Comparison of ENCODE assay signal across 8 cellular contexts in genomic region chr11:65040520-65041205, GRCh38. TPM values are rescaled to one million over a fixed set of nuclear protein-coding genes. Genes with fewer than 3 reads are reported as not detected.
DNase-seq lines count a peak whose midpoint lies in the region; ATAC-seq, FAIRE-seq and TF ChIP-seq lines count a peak whose summit lies in the region.

No MANE protein-coding gene starts in this region.

- peak overlapping the region; percentile 76 for H3K9ac ChIP-seq in GM23248
- peak overlapping the region; percentile 90 for H3K9ac ChIP-seq in Karpas-422 (ENCODE audit: low read length)

- H3K27ac Mint-ChIP-seq in activated T-helper 1 cell treated with anti-CD3 and anti-CD28 coated beads, Interleukin-12 subunit alpha, Interleukin-12 subunit beta, Interleukin-2, Interleukin-4 antibody, amounts not matched to agents 30 ng/mL and 10 ng/mL and 1 ng/mL, durations not matched to agents 14 hours and 24 hours and 36 hours, result peak overlapping the region; percentile 93
- H3K27ac Mint-ChIP-seq in naive thymus-derived CD4-positive, alpha-beta T cell, result peak overlapping the region; percentile 69 to 95 (median 92)
- H3K27ac Mint-ChIP-seq in stimulated activated memory B cell treated with anti-CD40 and anti-IgM and Interleukin-4, amounts not matched to agents 10 μg/mL and 1 μg/mL and 100 μg/mL, for 72 hours, result peak overlapping the region; percentile 93

- no peaks in the 10 kb centered on the region for H3K9me3 Mint-ChIP-seq in activated T-helper 1 cell treated with anti-CD3 and anti-CD28 coated beads, Interleukin-12 subunit alpha, Interleukin-12 subunit beta, Interleukin-2, Interleukin-4 antibody, amounts not matched to agents 30 ng/mL and 10 ng/mL and 1 ng/mL, durations not matched to agents 14 hours and 24 hours and 36 hours
- no peaks in the 10 kb centered on the region for H3K9me3 Mint-ChIP-seq in naive thymus-derived CD4-positive, alpha-beta T cell
- H3K9me3 Mint-ChIP-seq in stimulated activated memory B cell treated with anti-CD40 and anti-IgM and Interleukin-4, amounts not matched to agents 10 μg/mL and 1 μg/mL and 100 μg/mL, for 72 hours, result no peaks in the 10 kb centered on the region

- H2AFZ ChIP-seq in GM23248 (peak overlapping the region; percentile 77), Karpas-422 (ENCODE audit: low read length) (peak overlapping the region; percentile 91)

- POLR2A ChIA-PET in naive thymus-derived CD4-positive, alpha-beta T cell (lab: Charles Lee), result interaction anchor here (0.7 to 3.3 kb wide), 10 partner anchors 9 to 710 kb away, joined by 3 to 20 read pairs (median 4); partner anchors contain the start of genes ARL2, FAU, MRPL49 and RASGRP2

- peak overlapping the region; percentile 81 for H3K4me3 ChIP-seq in DOHH2 (ENCODE audit: low read length)
- peak overlapping the region; percentile 75 for H3K4me3 ChIP-seq in GM23248
- H3K4me3 ChIP-seq in Karpas-422 (ENCODE audit: low read length), result peak overlapping the region; percentile 99
- H3K4me3 ChIP-seq in fibroblast of mammary gland (ENCODE audit: control insufficient read depth, low read depth, low read length), result peak overlapping the region; percentile 65
- peak overlapping the region; percentile 86 for H3K4me3 ChIP-seq in naive thymus-derived CD4-positive, alpha-beta T cell (ENCODE audit: low read length)

- H3K27me3 ChIP-seq in DOHH2 (ENCODE audit: control insufficient read depth, low read length) (no peaks in the 10 kb centered on the region), GM23248 (replicated peaks; ENCODE audit: insufficient read depth) (no peaks in the 10 kb centered on the region), Karpas-422 (ENCODE audit: low read length) (no peaks in the 10 kb centered on the region)
- no peaks in the 10 kb centered on the region for H3K27me3 ChIP-seq in naive thymus-derived CD4-positive, alpha-beta T cell (ENCODE audit: control insufficient read depth in 2 of 2, insufficient read depth in 2 of 2, low read length in 2 of 2)

- peak; percentile 95 for ATAC-seq in naive thymus-derived CD4-positive, alpha-beta T cell
- peak; percentile 98 for ATAC-seq in stimulated activated memory B cell treated with anti-CD40 and anti-IgM and Interleukin-4, amounts not matched to agents 10 μg/mL and 1 μg/mL and 100 μg/mL, for 72 hours

- H3K9me2 ChIP-seq in DOHH2 (replicated peaks; ENCODE audit: control insufficient read depth, low read length) (no peaks in the 10 kb centered on the region), GM23248 (ENCODE audit: insufficient read depth) (no peaks in the 10 kb centered on the region), Karpas-422 (replicated peaks; ENCODE audit: insufficient read depth, low read length) (no peaks in the 10 kb centered on the region)

- WGBS in GM23248 (ENCODE audit: low coverage in 1 of 2, low lambda C conversion rate in 2 of 2, missing lambda C conversion rate in 2 of 2), 2 experiments, result 6 to 7% methylated on average over 36 to 40 of the region's 43 CpGs

- peak; percentile 82 for FAIRE-seq in RCC 7860 (lab: Jason Lieb, UNC)

- intact Hi-C loops in activated T-helper 1 cell treated with anti-CD3 and anti-CD28 coated beads, Interleukin-12 subunit alpha, Interleukin-12 subunit beta, Interleukin-2, Interleukin-4 antibody, amounts not matched to agents 30 ng/mL and 10 ng/mL and 1 ng/mL, durations not matched to agents 14 hours and 24 hours and 36 hours (cut with micrococcal nuclease), result loop anchor here (1.0 to 5.0 kb wide), 10 partner anchors 13 to 532 kb away; partner anchors contain the start of genes ATG2A, CDCA5, FAM89B and SNX15
- intact Hi-C loops in naive thymus-derived CD4-positive, alpha-beta T cell (cut with micrococcal nuclease), result loop anchor here (1.0 to 5.0 kb wide), 12 partner anchors 13 to 220 kb away; partner anchors contain the start of genes CDCA5 (in 2 of the 2), PPP2R5B (in 2 of the 2), SNX15 (in 2 of the 2) and ZFPL1 (in 2 of the 2)

- no peak for TF ChIP-seq CTCF in DOHH2 (IDR thresholded peaks at IDR 0.05; ENCODE audit: low read depth, low read length, poor library complexity, severe bottlenecking)
- TF ChIP-seq CTCF in fibroblast of mammary gland (conservative IDR thresholded peaks at IDR 0.05; ENCODE audit: control insufficient read depth, insufficient read depth, low read depth, low read length), result no peak

- peak overlapping the region; percentile 88 for H3K4me3 Mint-ChIP-seq in activated T-helper 1 cell treated with anti-CD3 and anti-CD28 coated beads, Interleukin-12 subunit alpha, Interleukin-12 subunit beta, Interleukin-2, Interleukin-4 antibody, amounts not matched to agents 30 ng/mL and 10 ng/mL and 1 ng/mL, durations not matched to agents 14 hours and 24 hours and 36 hours
- peak overlapping the region; percentile 90 to 96 (median 94) for H3K4me3 Mint-ChIP-seq in naive thymus-derived CD4-positive, alpha-beta T cell
- peak overlapping the region; percentile 93 for H3K4me3 Mint-ChIP-seq in stimulated activated memory B cell treated with anti-CD40 and anti-IgM and Interleukin-4, amounts not matched to agents 10 μg/mL and 1 μg/mL and 100 μg/mL, for 72 hours

- in situ Hi-C loops in GM23248 (cut with MboI), result no loop called here

- H3K27ac ChIP-seq in DOHH2 (ENCODE audit: low read depth, low read length), result peak overlapping the region; percentile 79
- H3K27ac ChIP-seq in GM23248, result peak overlapping the region; percentile 76
- H3K27ac ChIP-seq in Karpas-422 (ENCODE audit: low read length), result peak overlapping the region; percentile 81
- H3K27ac ChIP-seq in naive thymus-derived CD4-positive, alpha-beta T cell (ENCODE audit: low read depth, low read length), result peak overlapping the region; percentile 78

- CTCF ChIA-PET in naive thymus-derived CD4-positive, alpha-beta T cell (lab: Charles Lee), result interaction anchor here (0.7 to 1.2 kb wide), 4 partner anchors 12 to 71 kb away, joined by 3 to 6 read pairs (median 4); partner anchors contain the start of gene TM7SF2

- no peaks in the 10 kb centered on the region for H3K9me3 ChIP-seq in DOHH2 (ENCODE audit: control insufficient read depth, insufficient read depth, low read length)
- no peaks in the 10 kb centered on the region for H3K9me3 ChIP-seq in GM23248 (ENCODE audit: low read depth)
- no peaks in the 10 kb centered on the region for H3K9me3 ChIP-seq in Karpas-422 (ENCODE audit: low read length)
- no peaks in the 10 kb centered on the region for H3K9me3 ChIP-seq in naive thymus-derived CD4-positive, alpha-beta T cell (ENCODE audit: control insufficient read depth in 2 of 3, low read length in 3 of 3)

- DNase-seq in GM23248 (peak; percentile 96), Karpas-422 (peak; percentile 98), RCC 7860 (ENCODE audit: low spot score) (peak; percentile 89), fibroblast of mammary gland (ENCODE audit: low read depth) (peak; percentile 96)
- DNase-seq in activated T-helper 1 cell treated with anti-CD3 and anti-CD28 coated beads, Interleukin-12 subunit alpha, Interleukin-12 subunit beta, Interleukin-2, Interleukin-4 antibody, amounts not matched to agents 30 ng/mL and 10 ng/mL and 1 ng/mL, durations not matched to agents 14 hours and 24 hours and 36 hours (ENCODE audit: low spot score), result peak; percentile 90
- peak; percentile 74 to 94 (median 88) for DNase-seq in naive thymus-derived CD4-positive, alpha-beta T cell

- H3K79me2 ChIP-seq in DOHH2 (ENCODE audit: control insufficient read depth, low read length) (peaks cover 34% of the 10 kb centered on the region), GM23248 (ENCODE audit: insufficient read depth) (peaks cover 13% of the 10 kb centered on the region), Karpas-422 (ENCODE audit: low read length) (peaks cover 12% of the 10 kb centered on the region)

- peaks cover 2% of the 10 kb centered on the region; the same call in 1 of the 2 replicates for H3F3A ChIP-seq in DOHH2 (ENCODE audit: control insufficient read depth, insufficient read depth)
- H3F3A ChIP-seq in GM23248 (ENCODE audit: insufficient read depth), result peaks cover 11% of the 10 kb centered on the region

- H3K36me3 ChIP-seq in DOHH2 (ENCODE audit: control insufficient read depth, low read length), result peaks cover 38% of the 10 kb centered on the region
- no peaks in the 10 kb centered on the region; the same call in 1 of the 2 replicates for H3K36me3 ChIP-seq in GM23248 (ENCODE audit: low read depth)
- H3K36me3 ChIP-seq in Karpas-422 (ENCODE audit: insufficient read depth, low read length), result 0 out of 2 replicates have a peak, but pooled peaks cover 3% of the 10 kb centered on the region
- peaks cover 0 to 41% (median 0%) of the 10 kb centered on the region in 3 experiments for H3K36me3 ChIP-seq in naive thymus-derived CD4-positive, alpha-beta T cell (ENCODE audit: control insufficient read depth in 2 of 3, insufficient read depth in 3 of 3, low read length in 3 of 3)

- H3K4me1 ChIP-seq in DOHH2 (ENCODE audit: control insufficient read depth, low read length) (peaks cover 35% of the 10 kb centered on the region), GM23248 (ENCODE audit: insufficient read depth) (no peaks in the 10 kb centered on the region; the same call in 1 of the 2 replicates), Karpas-422 (ENCODE audit: low read length) (peaks cover 16% of the 10 kb centered on the region)
- H3K4me1 ChIP-seq in naive thymus-derived CD4-positive, alpha-beta T cell (ENCODE audit: control insufficient read depth in 2 of 2, insufficient read depth in 2 of 2, low read length in 2 of 2), result peaks cover 0 to 9% of the 10 kb centered on the region in 2 donors

- no peaks in the 10 kb centered on the region for H4K20me1 ChIP-seq in DOHH2 (ENCODE audit: control insufficient read depth, insufficient read depth, low read depth, low read length)
- H4K20me1 ChIP-seq in GM23248 (ENCODE audit: insufficient read depth), result no peaks in the 10 kb centered on the region
- H4K20me1 ChIP-seq in Karpas-422 (ENCODE audit: insufficient read depth, low read depth, low read length), result no peaks in the 10 kb centered on the region

- peaks cover 17% of the 10 kb centered on the region for H3K4me1 Mint-ChIP-seq in activated T-helper 1 cell treated with anti-CD3 and anti-CD28 coated beads, Interleukin-12 subunit alpha, Interleukin-12 subunit beta, Interleukin-2, Interleukin-4 antibody, amounts not matched to agents 30 ng/mL and 10 ng/mL and 1 ng/mL, durations not matched to agents 14 hours and 24 hours and 36 hours (ENCODE audit: low read depth)
- H3K4me1 Mint-ChIP-seq in naive thymus-derived CD4-positive, alpha-beta T cell, result peaks cover 10 to 23% (median 18%) of the 10 kb centered on the region in 7 donors
- peaks cover 19% of the 10 kb centered on the region for H3K4me1 Mint-ChIP-seq in stimulated activated memory B cell treated with anti-CD40 and anti-IgM and Interleukin-4, amounts not matched to agents 10 μg/mL and 1 μg/mL and 100 μg/mL, for 72 hours

- no peaks in the 10 kb centered on the region for H3K27me3 Mint-ChIP-seq in activated T-helper 1 cell treated with anti-CD3 and anti-CD28 coated beads, Interleukin-12 subunit alpha, Interleukin-12 subunit beta, Interleukin-2, Interleukin-4 antibody, amounts not matched to agents 30 ng/mL and 10 ng/mL and 1 ng/mL, durations not matched to agents 14 hours and 24 hours and 36 hours (ENCODE audit: insufficient read depth)
- no peaks in the 10 kb centered on the region for H3K27me3 Mint-ChIP-seq in naive thymus-derived CD4-positive, alpha-beta T cell
- no peaks in the 10 kb centered on the region for H3K27me3 Mint-ChIP-seq in stimulated activated memory B cell treated with anti-CD40 and anti-IgM and Interleukin-4, amounts not matched to agents 10 μg/mL and 1 μg/mL and 100 μg/mL, for 72 hours

- peaks cover 14% of the 10 kb centered on the region for H3K36me3 Mint-ChIP-seq in activated T-helper 1 cell treated with anti-CD3 and anti-CD28 coated beads, Interleukin-12 subunit alpha, Interleukin-12 subunit beta, Interleukin-2, Interleukin-4 antibody, amounts not matched to agents 30 ng/mL and 10 ng/mL and 1 ng/mL, durations not matched to agents 14 hours and 24 hours and 36 hours (ENCODE audit: low read depth)
- H3K36me3 Mint-ChIP-seq in naive thymus-derived CD4-positive, alpha-beta T cell, result peaks cover 0 to 9% (median 5%) of the 10 kb centered on the region in 5 donors
- H3K36me3 Mint-ChIP-seq in stimulated activated memory B cell treated with anti-CD40 and anti-IgM and Interleukin-4, amounts not matched to agents 10 μg/mL and 1 μg/mL and 100 μg/mL, for 72 hours, result peaks cover 28% of the 10 kb centered on the region

- H3K4me2 ChIP-seq in DOHH2 (ENCODE audit: low read length), result peak overlapping the region; percentile 61
- peak overlapping the region; percentile 79 for H3K4me2 ChIP-seq in GM23248 (ENCODE audit: unreplicated experiment)
- H3K4me2 ChIP-seq in Karpas-422 (ENCODE audit: low read depth, low read length, poor library complexity, severe bottlenecking), result peak overlapping the region; percentile 85

RNA-seq across cellular contexts. Expression of gene SAC3D1, which starts 0.3 kb away (rescaled TPM):
- 8.0 and 14.9 TPM in 2 replicates for total RNA-seq in GM23248 (2014; rRNA removed; shearing (Covaris generic))
- 12.8 and 13.2 TPM in 2 replicates for polyA plus RNA-seq in GM23248 (2016; fragmentation: Nextera tagmentation; extraction: Ambion mirVana)
- total RNA-seq in Karpas-422 (2014; rRNA removed; shearing (Covaris generic); ENCODE audit: low replicate concordance), result 1.9 and 11.9 TPM in 2 replicates
- 17.4 and 17.7 TPM in 2 replicates for total RNA-seq in activated T-helper 1 cell treated with anti-CD3 and anti-CD28 coated beads, Interleukin-12 subunit alpha, Interleukin-12 subunit beta, Interleukin-2, Interleukin-4 antibody, amounts not matched to agents 30 ng/mL and 10 ng/mL and 1 ng/mL, durations not matched to agents 14 hours and 24 hours and 36 hours
- 10 to 100 TPM in 1 of 5 experiments, 1 to 10 TPM in 4; 2.7 to 18.2 (median 8.6) TPM for total RNA-seq in naive thymus-derived CD4-positive, alpha-beta T cell
- polyA plus RNA-seq in naive thymus-derived CD4-positive, alpha-beta T cell, result 10 to 100 TPM; 11.5 to 17.2 TPM

RNA-seq across cellular contexts. Expression of gene SNX15, which starts 13.4 kb away (rescaled TPM):
- 14.9 and 17.5 TPM in 2 replicates for total RNA-seq in GM23248 (2014; rRNA removed; shearing (Covaris generic))
- polyA plus RNA-seq in GM23248 (2016; fragmentation: Nextera tagmentation; extraction: Ambion mirVana), result 17.2 and 17.7 TPM in 2 replicates
- total RNA-seq in Karpas-422 (2014; rRNA removed; shearing (Covaris generic); ENCODE audit: low replicate concordance), result 14.2 and 17.6 TPM in 2 replicates
- total RNA-seq in activated T-helper 1 cell treated with anti-CD3 and anti-CD28 coated beads, Interleukin-12 subunit alpha, Interleukin-12 subunit beta, Interleukin-2, Interleukin-4 antibody, amounts not matched to agents 30 ng/mL and 10 ng/mL and 1 ng/mL, durations not matched to agents 14 hours and 24 hours and 36 hours, result 19.9 and 30.9 TPM in 2 replicates
- 10 to 100 TPM; 13.1 to 29.0 (median 21.7) TPM for total RNA-seq in naive thymus-derived CD4-positive, alpha-beta T cell
- 10 to 100 TPM; 13.7 to 15.7 TPM for polyA plus RNA-seq in naive thymus-derived CD4-positive, alpha-beta T cell

RNA-seq across cellular contexts. Expression of gene NAALADL1, which starts 17.7 kb away (rescaled TPM):
- total RNA-seq in GM23248 (2014; rRNA removed; shearing (Covaris generic)), result 37.7 and 40.7 TPM in 2 replicates
- polyA plus RNA-seq in GM23248 (2016; fragmentation: Nextera tagmentation; extraction: Ambion mirVana), result 26.6 and 27.9 TPM in 2 replicates
- not detected in 2 replicates for total RNA-seq in Karpas-422 (2014; rRNA removed; shearing (Covaris generic); ENCODE audit: low replicate concordance)
- 11.5 and 12.7 TPM in 2 replicates for total RNA-seq in activated T-helper 1 cell treated with anti-CD3 and anti-CD28 coated beads, Interleukin-12 subunit alpha, Interleukin-12 subunit beta, Interleukin-2, Interleukin-4 antibody, amounts not matched to agents 30 ng/mL and 10 ng/mL and 1 ng/mL, durations not matched to agents 14 hours and 24 hours and 36 hours
- total RNA-seq in naive thymus-derived CD4-positive, alpha-beta T cell, result 10 to 100 TPM; 12.2 to 23.4 (median 18.8) TPM
- 10 to 100 TPM; 18.6 to 25.3 TPM for polyA plus RNA-seq in naive thymus-derived CD4-positive, alpha-beta T cell

RNA-seq across cellular contexts. Expression of gene ARL2, which starts 26.7 kb away (rescaled TPM):
- total RNA-seq in GM23248 (2014; rRNA removed; shearing (Covaris generic)), result 96.6 and 115 TPM in 2 replicates
- polyA plus RNA-seq in GM23248 (2016; fragmentation: Nextera tagmentation; extraction: Ambion mirVana), result 143 and 155 TPM in 2 replicates
- 28.9 and 44.4 TPM in 2 replicates for total RNA-seq in Karpas-422 (2014; rRNA removed; shearing (Covaris generic); ENCODE audit: low replicate concordance)
- 67.3 and 71.2 TPM in 2 replicates for total RNA-seq in activated T-helper 1 cell treated with anti-CD3 and anti-CD28 coated beads, Interleukin-12 subunit alpha, Interleukin-12 subunit beta, Interleukin-2, Interleukin-4 antibody, amounts not matched to agents 30 ng/mL and 10 ng/mL and 1 ng/mL, durations not matched to agents 14 hours and 24 hours and 36 hours
- total RNA-seq in naive thymus-derived CD4-positive, alpha-beta T cell, result 10 to 100 TPM; 22.6 to 60.8 (median 32.2) TPM
- polyA plus RNA-seq in naive thymus-derived CD4-positive, alpha-beta T cell, result 10 to 100 TPM; 90.0 to 96.1 TPM

RNA-seq across cellular contexts. Expression of gene CDCA5, which starts 43.2 kb away (rescaled TPM):
- 16.8 and 17.5 TPM in 2 replicates for total RNA-seq in GM23248 (2014; rRNA removed; shearing (Covaris generic))
- 11.9 and 12.4 TPM in 2 replicates for polyA plus RNA-seq in GM23248 (2016; fragmentation: Nextera tagmentation; extraction: Ambion mirVana)
- total RNA-seq in Karpas-422 (2014; rRNA removed; shearing (Covaris generic); ENCODE audit: low replicate concordance), result 24.3 and 28.2 TPM in 2 replicates
- total RNA-seq in activated T-helper 1 cell treated with anti-CD3 and anti-CD28 coated beads, Interleukin-12 subunit alpha, Interleukin-12 subunit beta, Interleukin-2, Interleukin-4 antibody, amounts not matched to agents 30 ng/mL and 10 ng/mL and 1 ng/mL, durations not matched to agents 14 hours and 24 hours and 36 hours, result 91.8 and 92.5 TPM in 2 replicates
- 10 to 100 TPM in 1 of 5 experiments, 1 to 10 TPM in 1, under 1 TPM in 3; 0.56 to 68.1 (median 0.81) TPM for total RNA-seq in naive thymus-derived CD4-positive, alpha-beta T cell
- under 1 TPM; 0.31 to 0.47 TPM for polyA plus RNA-seq in naive thymus-derived CD4-positive, alpha-beta T cell

Comparison
In these comparisons a context has a peak if more than half of its experiments do, and no peak if none do; other contexts are left out.
1. Peak in every context shown above with its lines: DNase-seq, ATAC-seq, H3K4me3 ChIP-seq and H3K27ac ChIP-seq.
2. RNA of gene NAALADL1, which starts 17.7 kb away (total RNA-seq): 37.7 to 40.7 TPM in GM23248, 12.2 to 23.4 TPM in naive thymus-derived CD4-positive, alpha-beta T cell and 11.5 to 12.7 TPM in activated T-helper 1 cell treated with anti-CD3 and anti-CD28 coated beads, Interleukin-12 subunit alpha, Interleukin-12 subunit beta, Interleukin-2, Interleukin-4 antibody, amounts not matched to agents 30 ng/mL and 10 ng/mL and 1 ng/mL, durations not matched to agents 14 hours and 24 hours and 36 hours; not detected in Karpas-422; every median in the first group is over 10 times any median in the second.